ENCODE assay signal across 10 cellular contexts in genomic region chr9:33130961-33131360, GRCh38. TPM values are rescaled to one million over a fixed set of nuclear protein-coding genes. Genes with fewer than 3 reads are reported as not detected.
DNase-seq lines count a peak whose midpoint lies in the region; ATAC-seq and TF ChIP-seq lines count a peak whose summit lies in the region.
"Had no signal": no experiment of that assay in that cellular context is flagged by ENCODE, and none has a peak within 500 bp of the region (broad histone marks: within the 10 kb centered on the region; RNA-seq: fewer than 3 reads in every experiment).

No MANE protein-coding gene starts in this region.

- H3K9me3 ChIP-seq in right atrium auricular region: no peaks in the 10 kb centered on the region
- H3K9me3 ChIP-seq in mucosa of stomach (ENCODE audit: control insufficient read depth, low read length): no peaks in the 10 kb centered on the region

- H3K4me3 ChIP-seq in right atrium auricular region: no peak overlapping the region
- no peak overlapping the region for H3K4me3 ChIP-seq in mucosa of stomach (ENCODE audit: low read length)

- H3K27me3 ChIP-seq in right atrium auricular region: no peaks in the 10 kb centered on the region
- H3K27me3 ChIP-seq in mucosa of stomach (ENCODE audit: control insufficient read depth, insufficient read depth, low read length): no peaks in the 10 kb centered on the region

- peak overlapping the region; percentile 54 for H3K9ac ChIP-seq in mucosa of stomach (ENCODE audit: low read length)

- ATAC-seq in Right ventricle myocardium inferior (no peak), HG03460 (IDR thresholded peaks at IDR 0.05; ENCODE audit: unreplicated experiment) (no peak), HG02885 (IDR thresholded peaks at IDR 0.05; ENCODE audit: poor library complexity, unreplicated experiment) (no peak)

- peaks cover 35% of the 10 kb centered on the region for H3K36me3 Mint-ChIP-seq in activated naive CD8-positive, alpha-beta T cell treated with anti-CD3 and anti-CD28 coated beads for 36 hours

- peak overlapping the region; percentile 64 for H3K27ac Mint-ChIP-seq in activated naive CD8-positive, alpha-beta T cell treated with anti-CD3 and anti-CD28 coated beads for 36 hours

- peak overlapping the region; percentile 37 to 68 for H3K27ac ChIP-seq in right atrium auricular region

- no peak overlapping the region for H3K4me3 Mint-ChIP-seq in activated naive CD8-positive, alpha-beta T cell treated with anti-CD3 and anti-CD28 coated beads for 36 hours

- H3K4me1 ChIP-seq in right atrium auricular region: peaks cover 0 to 83% of the 10 kb centered on the region in 2 donors
- H3K4me1 ChIP-seq in mucosa of stomach (ENCODE audit: control insufficient read depth, insufficient read depth, low read length): peaks cover 52% of the 10 kb centered on the region

- no peak for TF ChIP-seq CTCF in right atrium auricular region (IDR thresholded peaks at IDR 0.05)

- no peaks in the 10 kb centered on the region for H3K27me3 Mint-ChIP-seq in activated naive CD8-positive, alpha-beta T cell treated with anti-CD3 and anti-CD28 coated beads for 36 hours

- H3K9me3 Mint-ChIP-seq in activated naive CD8-positive, alpha-beta T cell treated with anti-CD3 and anti-CD28 coated beads for 36 hours: no peaks in the 10 kb centered on the region

- H3K4me1 Mint-ChIP-seq in activated naive CD8-positive, alpha-beta T cell treated with anti-CD3 and anti-CD28 coated beads for 36 hours: peaks cover 26% of the 10 kb centered on the region

- DNase-seq in right atrium auricular region (ENCODE audit: low spot score) (no peak), Right ventricle myocardium inferior (ENCODE audit: missing footprints) (no peak), pons (ENCODE audit: low spot score) (no peak), NCI-H1694 treated with DMSO at 0.1 percent for 48 hours (lab: John Stamatoyannopoulos, UW) (no peak)
- DNase-seq in activated naive CD8-positive, alpha-beta T cell treated with anti-CD3 and anti-CD28 coated beads for 36 hours: no peak
- DNase-seq: effector memory CD4-positive, alpha-beta T cell; NCI-H82 had no signal

- H3K36me3 ChIP-seq in right atrium auricular region (peaks cover 68% of the 10 kb centered on the region), mucosa of stomach (ENCODE audit: control insufficient read depth, insufficient read depth, low read length) (peaks cover 3% of the 10 kb centered on the region)

- intact Hi-C loops in Right ventricle myocardium inferior (cut with DNase I): no loop called here

RNA-seq across cellular contexts. Expression of gene B4GALT1, which starts 36.2 kb away (rescaled TPM):
- total RNA-seq in right atrium auricular region: 10 to 100 TPM; 57.6 to 76.1 TPM
- total RNA-seq in Right ventricle myocardium inferior: 43.6 TPM
- total RNA-seq in activated naive CD8-positive, alpha-beta T cell treated with anti-CD3 and anti-CD28 coated beads for 36 hours: 10 to 100 TPM; 33.5 to 35.0 TPM

RNA-seq across cellular contexts. Expression of gene SMU1, which starts 54.5 kb away (rescaled TPM):
- total RNA-seq in right atrium auricular region (10 to 100 TPM; 11.4 to 12.2 TPM), Right ventricle myocardium inferior (15.2 TPM)
- 10 to 100 TPM; 27.0 to 28.9 TPM for total RNA-seq in activated naive CD8-positive, alpha-beta T cell treated with anti-CD3 and anti-CD28 coated beads for 36 hours
